ENCODE assay signal across 16 cellular contexts in the genomic region with DNA sequence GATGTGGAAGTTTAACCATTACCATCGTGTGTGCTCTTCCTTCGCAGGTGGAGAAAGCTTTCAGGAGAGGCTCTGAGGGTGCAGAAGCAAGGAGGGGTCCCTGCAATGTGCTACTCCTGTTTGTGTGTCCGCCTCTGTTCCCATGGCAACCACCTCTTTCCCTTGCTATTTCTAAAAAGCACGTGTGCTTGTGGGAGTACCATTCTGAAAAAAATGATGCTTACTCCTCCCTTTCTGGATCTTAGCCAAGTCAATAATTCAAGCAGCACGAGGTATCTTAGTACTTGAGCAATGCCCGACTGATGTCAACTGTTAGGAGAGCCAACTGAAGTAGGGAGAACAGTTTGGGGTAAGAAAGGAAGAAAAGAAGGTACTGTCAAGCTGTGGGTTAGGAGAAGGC.
DNase-seq lines count a peak whose midpoint lies in the region; TF ChIP-seq lines count a peak whose summit lies in the region.
"Had no signal": no experiment of that assay in that cellular context is flagged by ENCODE, and none has a peak within 500 bp of the region (broad histone marks: within the 10 kb centered on the region; RNA-seq: fewer than 3 reads in every experiment).

No MANE protein-coding gene starts in this region.

- H2BK12ac ChIP-seq in H9 (ENCODE audit: insufficient read length, low read depth, low read length) = no peak overlapping the region

- no peak overlapping the region for H3T11ph ChIP-seq in H9 (ENCODE audit: low read length)

- no peak overlapping the region for H3K4me3 Mint-ChIP-seq in H9
- H3K4me3 Mint-ChIP-seq: B cell had no signal

- no peak overlapping the region for H2BK20ac ChIP-seq in H9 (ENCODE audit: low read depth, low read length, poor library complexity, severe bottlenecking)

- H3K18ac ChIP-seq in H9 (ENCODE audit: insufficient read length, low read depth, low read length) = no peak overlapping the region

- H3K9me3 Mint-ChIP-seq in H9 = peaks cover 7% of the 10 kb centered on the region in 2 experiments; a peak in 3 of 5 replicates

- H3K4ac ChIP-seq in H9 (ENCODE audit: low read depth, low read length) = no peak overlapping the region

- no peak overlapping the region for H3K56ac ChIP-seq in H9 (ENCODE audit: insufficient read length, low read depth, low read length)

- H3K4me1 Mint-ChIP-seq in H9 = peaks cover 6% of the 10 kb centered on the region in 2 experiments
- H3K4me1 Mint-ChIP-seq: B cell had no signal

- no peak overlapping the region for H3K4me3 ChIP-seq in cardiac fibroblast (replicated peaks in 1 of 2; ENCODE audit: low read depth in 2 of 2, low read length in 2 of 2)
- H3K4me3 ChIP-seq: SJCRH30 had no signal

- no peak overlapping the region for H3K9ac ChIP-seq in H9 (ENCODE audit: extremely low read depth, insufficient read length, low read length)

- no peak overlapping the region for H3K27ac Mint-ChIP-seq in H9
- H3K27ac Mint-ChIP-seq: B cell had no signal

- no peak overlapping the region for H2AK5ac ChIP-seq in H9 (ENCODE audit: insufficient read length, low read length)

- no peak overlapping the region for H2BK120ac ChIP-seq in H9 (ENCODE audit: low read depth, low read length, poor library complexity, severe bottlenecking)

- H4K20me1 ChIP-seq in H9 (ENCODE audit: control insufficient read depth, insufficient read depth, insufficient read length) = no peaks in the 10 kb centered on the region

- H2AFZ ChIP-seq in H9 (ENCODE audit: low read length) = no peak overlapping the region

- in situ Hi-C loops in G401 (cut with HindIII; ENCODE audit: low sequenced_read_pairs) = no loop called here

- no peak overlapping the region for H2BK5ac ChIP-seq in H9 (ENCODE audit: insufficient read length, low read length)

- peaks cover 0 to 7% (median 6%) of the 10 kb centered on the region in 3 experiments; a peak in 6 of 7 replicates for H3K36me3 Mint-ChIP-seq in H9 (ENCODE audit: insufficient read depth in 1 of 3, low read depth in 3 of 3)

- peaks cover 8% of the 10 kb centered on the region for H3K9me3 ChIP-seq in H9 (ENCODE audit: control insufficient read depth, low read depth, low read length)
- H3K9me3 ChIP-seq: SJCRH30 had no signal

- H3K27me3 ChIP-seq in H9 (ENCODE audit: insufficient read depth, low read length) = no peaks in the 10 kb centered on the region
- H3K27me3 ChIP-seq: SJCRH30 had no signal

- no peaks in the 10 kb centered on the region for H3K23me2 ChIP-seq in H9 (ENCODE audit: insufficient read length, low read depth, low read length, poor library complexity, severe bottlenecking)

- no peak overlapping the region for H4K5ac ChIP-seq in H9 (ENCODE audit: insufficient read length, low read depth, low read length)

- peaks cover 2% of the 10 kb centered on the region; the same call in 1 of the 2 replicates for H3K27me3 Mint-ChIP-seq in H9 (ENCODE audit: low read depth)
- H3K27me3 Mint-ChIP-seq: B cell had no signal

- no peak overlapping the region for H3K27ac ChIP-seq in H9 (ENCODE audit: insufficient read length, low read depth, low read length)
- H3K27ac ChIP-seq: SJCRH30 had no signal

- no peak overlapping the region for H2BK15ac ChIP-seq in H9 (ENCODE audit: low read depth, low read length)

- WGBS in H9 (ENCODE audit: extremely low coverage, insufficient read length, low lambda C conversion rate) = no CpG with 5 or more reads among the region's 6 CpGs

- TF ChIP-seq CTCF in cardiac fibroblast (IDR thresholded peaks at IDR 0.05; ENCODE audit: low read depth, low read length) (no peak), H9 (conservative IDR thresholded peaks at IDR 0.05) (no peak)

- H3K79me1 ChIP-seq in H9 (ENCODE audit: insufficient read depth, low read depth, low read length, poor library complexity, severe bottlenecking) = no peaks in the 10 kb centered on the region

- H4K8ac ChIP-seq in H9 (replicated peaks; ENCODE audit: insufficient read length, low read depth, low read length) = no peak overlapping the region

- no peak overlapping the region for H3K14ac ChIP-seq in H9 (ENCODE audit: insufficient read depth, low read length)

- no peak overlapping the region for H3K23ac ChIP-seq in H9 (ENCODE audit: insufficient read length, low read depth, low read length)

- peaks cover 2% of the 10 kb centered on the region; the same call in 1 of the 2 replicates for H3K4me1 ChIP-seq in H9 (ENCODE audit: insufficient read depth, low read length)
- H3K4me1 ChIP-seq: SJCRH30 had no signal

- DNase-seq in G401 (ENCODE audit: low spot score) = peak; percentile 73
- DNase-seq in NCI-H1417 treated with DMSO at 0.1 percent for 48 hours (lab: John Stamatoyannopoulos, UW) = peak; percentile 99
- DNase-seq in cardiac fibroblast (ENCODE audit: low read depth in 2 of 2) = peak; percentile 34 to 52
- DNase-seq in kidney tubule cell (ENCODE audit: low spot score) = peak; percentile 11
- DNase-seq in GM19238 (ENCODE audit: insufficient read length, low spot score) = no peak
- DNase-seq in SK-N-DZ (ENCODE audit: low spot score) = no peak
- no peak for DNase-seq in H9
- DNase-seq: activated CD4-positive, CD25-positive, alpha-beta regulatory T cell treated with anti-CD3 and anti-CD28 coated beads, Interleukin-2, amount 50 U/mL, for 72 hours; activated CD8-positive, alpha-beta memory T cell treated with anti-CD3 and anti-CD28 coated beads, Interleukin-2, amount 50 U/mL, for 4 hours; activated gamma-delta T cell treated with Interleukin-2 at 50 U/mL for 16 hours; hippocampal formation; left colon; occipital lobe; SJCRH30; stimulated activated CD4-positive, alpha-beta T cell treated with anti-CD3 and anti-CD28 coated beads, Interleukin-2, amount 100 ng/mL, for 48 hours had no signal

- H3K4me2 ChIP-seq in H9 (ENCODE audit: insufficient read depth, insufficient read length, low read length) = no peak overlapping the region

- H3K79me2 ChIP-seq in H9 (ENCODE audit: insufficient read depth, low read length) = no peaks in the 10 kb centered on the region

- no peak overlapping the region for H4K91ac ChIP-seq in H9 (ENCODE audit: insufficient read length, low read depth, low read length)

Comparison
In these comparisons a context has a peak if more than half of its experiments do, and no peak if none do; other contexts are left out.
1. DNase-seq: peak in G401 (single experiment), NCI-H1417 treated with DMSO at 0.1 percent for 48 hours (single experiment), cardiac fibroblast (2 of 2) and kidney tubule cell (single experiment); none in GM19238 (single experiment), SK-N-DZ (single experiment) and H9 (single experiment).